ENCODE assay signal across 27 cellular contexts in the genomic region with DNA sequence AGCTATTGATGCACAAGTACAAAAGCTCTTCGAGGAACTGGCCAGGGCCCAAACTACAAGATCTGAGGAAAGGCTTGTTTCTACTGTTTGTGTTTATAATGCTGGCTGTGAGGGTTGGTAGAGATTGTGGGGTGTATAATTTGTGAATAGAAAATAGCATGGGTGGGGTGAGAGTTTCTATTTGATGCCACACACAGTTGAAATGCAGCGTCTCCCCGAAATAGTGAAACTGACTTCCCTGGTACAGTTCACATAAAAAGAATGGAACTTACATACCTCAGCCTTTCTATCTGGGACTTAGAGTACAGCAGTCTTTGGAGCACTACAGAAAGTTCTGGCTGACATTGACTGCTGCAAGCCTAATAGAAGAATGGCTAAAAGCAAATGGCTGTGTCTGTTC.
"Had no signal": no experiment of that assay in that cellular context is flagged by ENCODE, and none has a peak within 500 bp of the region (broad histone marks: within the 10 kb centered on the region; RNA-seq: fewer than 3 reads in every experiment).

No MANE protein-coding gene starts in this region.

- H3K36me3 ChIP-seq: neural progenitor cell, ovary, right lobe of liver, sigmoid colon, stomach, thoracic aorta, thyroid gland, tibial nerve, upper lobe of left lung, vagina had no signal

- H3K79me2 ChIP-seq: parathyroid adenoma had no signal

- H3K27me3 Mint-ChIP-seq: progenitor cell of endocrine pancreas; stimulated activated memory B cell treated with anti-CD40 and anti-IgM and Interleukin-4, amounts not matched to agents 10 μg/mL and 1 μg/mL and 100 μg/mL, for 72 hours had no signal

- H3K4me1 ChIP-seq: neural progenitor cell, parathyroid adenoma, psoas muscle, right lobe of liver, stomach, vagina had no signal

- H3K27ac Mint-ChIP-seq: naive thymus-derived CD4-positive, alpha-beta T cell; natural killer cell; nephron; neural progenitor cell; progenitor cell of endocrine pancreas; stimulated activated memory B cell treated with anti-CD40 and anti-IgM and Interleukin-4, amounts not matched to agents 10 μg/mL and 1 μg/mL and 100 μg/mL, for 72 hours had no signal

- H3K9me3 ChIP-seq: ovary, right lobe of liver, thyroid gland, vagina had no signal

- H3K4me1 Mint-ChIP-seq: nephron, neural progenitor cell had no signal

- H3K27me3 ChIP-seq: neural progenitor cell, ovary, right lobe of liver, sigmoid colon, stomach, thyroid gland, tibial nerve, upper lobe of left lung, vagina had no signal

- H3K36me3 Mint-ChIP-seq: neural progenitor cell had no signal

- H2AFZ ChIP-seq: neural progenitor cell, parathyroid adenoma had no signal

- H3K4me3 Mint-ChIP-seq: naive thymus-derived CD4-positive, alpha-beta T cell; natural killer cell; nephron; neural progenitor cell; stimulated activated memory B cell treated with anti-CD40 and anti-IgM and Interleukin-4, amounts not matched to agents 10 μg/mL and 1 μg/mL and 100 μg/mL, for 72 hours had no signal

- H3K4me3 ChIP-seq: neural progenitor cell, ovary, psoas muscle, right lobe of liver, sigmoid colon, stomach, thoracic aorta, thyroid gland, tibial nerve, upper lobe of left lung, vagina had no signal

- ATAC-seq: naive thymus-derived CD4-positive, alpha-beta T cell; natural killer cell; psoas muscle; right cardiac atrium; right lobe of liver; stimulated activated memory B cell treated with anti-CD40 and anti-IgM and Interleukin-4, amounts not matched to agents 10 μg/mL and 1 μg/mL and 100 μg/mL, for 72 hours; stimulated activated naive CD8-positive, alpha-beta T cell treated with anti-CD3 and anti-CD28 coated beads, Interleukin-15, Interleukin-2, amounts not matched to agents 100 U/mL and 50 U/mL, for 24 hours had no signal

- H3K27ac ChIP-seq: neural progenitor cell, ovary, parathyroid adenoma, psoas muscle, right lobe of liver, sigmoid colon, stomach, thoracic aorta, thyroid gland, tibial nerve, upper lobe of left lung, vagina had no signal

- H3K4me2 ChIP-seq: neural progenitor cell had no signal

- DNase-seq: naive thymus-derived CD4-positive, alpha-beta T cell; natural killer cell; nucleus accumbens; ovary; psoas muscle; right cardiac atrium; right lobe of liver; sigmoid colon; small intestine; stimulated activated CD4-positive, alpha-beta T cell treated with anti-CD3 and anti-CD28 coated beads, Interleukin-15, amount 100 ng/mL, for 24 hours; stimulated activated CD4-positive, alpha-beta T cell treated with anti-CD3 and anti-CD28 coated beads, Interleukin-2, amount 100 ng/mL, for 24 hours; stimulated activated CD4-positive, alpha-beta T cell treated with anti-CD3 and anti-CD28 coated beads, Interleukin-2, amount 100 ng/mL, for 48 hours; stimulated activated CD4-positive, alpha-beta T cell treated with anti-CD3 and anti-CD28 coated beads, Interleukin-4, amount 100 ng/mL, for 24 hours; stimulated activated naive CD4-positive, alpha-beta T cell; stimulated activated naive CD8-positive, alpha-beta T cell treated with anti-CD3 and anti-CD28 coated beads, Interleukin-15, Interleukin-2, amounts not matched to agents 100 U/mL and 50 U/mL, for 24 hours; stomach; thyroid gland; trophoblast cell; upper lobe of left lung had no signal
